Comparison of ENCODE assay signal across 17 cellular contexts in genomic region chr3:25575001-25575400, GRCh38.
DNase-seq lines count a peak whose midpoint lies in the region; ATAC-seq and TF ChIP-seq lines count a peak whose summit lies in the region.
"Had no signal": no experiment of that assay in that cellular context is flagged by ENCODE, and none has a peak within 500 bp of the region (broad histone marks: within the 10 kb centered on the region; RNA-seq: fewer than 3 reads in every experiment).

No MANE protein-coding gene starts in this region.

- peak overlapping the region; percentile 85 for H3K27ac ChIP-seq in cardiac muscle cell
- peak overlapping the region in 3 of 12 donors; percentile 72 to 77 (median 75) for H3K27ac ChIP-seq in heart left ventricle
- H3K27ac ChIP-seq in right cardiac atrium (ENCODE audit: low read length), result peak overlapping the region; percentile 53
- peak overlapping the region; percentile 93 for H3K27ac ChIP-seq in smooth muscle cell (ENCODE audit: low read depth)
- H3K27ac ChIP-seq: 22Rv1, A549, C4-2B had no signal

- H3K4me3 ChIP-seq in cardiac muscle cell, result no peak overlapping the region
- H3K4me3 ChIP-seq in heart left ventricle, result no peak overlapping the region
- H3K4me3 ChIP-seq in right cardiac atrium (ENCODE audit: low read length), result no peak overlapping the region
- H3K4me3 ChIP-seq in smooth muscle cell, result no peak overlapping the region
- H3K4me3 ChIP-seq: A549 had no signal

- H3K36me3 ChIP-seq in cardiac muscle cell (peaks cover 9% of the 10 kb centered on the region), heart left ventricle (peaks cover 0 to 27% (median 4%) of the 10 kb centered on the region in 9 donors), smooth muscle cell (ENCODE audit: low read depth) (peaks cover 4% of the 10 kb centered on the region)

- H3K4me2 ChIP-seq in smooth muscle cell, result no peak overlapping the region
- H3K4me2 ChIP-seq: A549 had no signal

- 91 to 97% (median 96%) methylated on average over 12 of the region's 12 CpGs for WGBS in heart left ventricle, 4 donors
- WGBS in right cardiac atrium, result 94% methylated on average over 12 of the region's 12 CpGs
- WGBS in smooth muscle cell (ENCODE audit: low lambda C conversion rate), result 96% methylated on average over 12 of the region's 12 CpGs

- peaks cover 23% of the 10 kb centered on the region for H3F3A ChIP-seq in smooth muscle cell (ENCODE audit: low read depth)

- H2AFZ ChIP-seq in smooth muscle cell (ENCODE audit: low read depth), result no peak overlapping the region

- TF ChIP-seq POLR2A in heart left ventricle (IDR thresholded peaks at IDR 0.05), result no peak

- TF ChIP-seq CTCF in cardiac muscle cell (IDR thresholded peaks at IDR 0.05; ENCODE audit: low read depth, low read length) (no peak), heart left ventricle (IDR thresholded peaks at IDR 0.05) (no peak), smooth muscle cell (IDR thresholded peaks at IDR 0.05; ENCODE audit: borderline replicate concordance, insufficient read depth, poor library complexity, severe bottlenecking) (no peak)

- intact Hi-C loops in heart left ventricle (cut with DNase I), result no loop called here
- intact Hi-C loops in right cardiac atrium (cut with DNase I), result no loop called here
- intact Hi-C loops in left cardiac atrium (cut with DNase I), result no loop called here

- H3K9me3 ChIP-seq in cardiac muscle cell (ENCODE audit: low read depth), result no peaks in the 10 kb centered on the region
- H3K9me3 ChIP-seq in heart left ventricle, result no peaks in the 10 kb centered on the region
- no peaks in the 10 kb centered on the region for H3K9me3 ChIP-seq in right cardiac atrium (ENCODE audit: control insufficient read depth, low read length)
- no peaks in the 10 kb centered on the region for H3K9me3 ChIP-seq in smooth muscle cell (replicated peaks; ENCODE audit: low read depth)
- H3K9me3 ChIP-seq: A549 had no signal

- H3K4me1 ChIP-seq in cardiac muscle cell (ENCODE audit: low read depth) (peaks cover 11% of the 10 kb centered on the region), heart left ventricle (peaks cover 0 to 27% (median 14%) of the 10 kb centered on the region in 12 donors), right cardiac atrium (ENCODE audit: control insufficient read depth, insufficient read depth, low read length) (no peaks in the 10 kb centered on the region), smooth muscle cell (ENCODE audit: low read depth) (no peaks in the 10 kb centered on the region)

- ATAC-seq in heart left ventricle, result no peak
- ATAC-seq in right cardiac atrium, result no peak
- no peak for ATAC-seq in left cardiac atrium
- ATAC-seq: A549, HepG2 had no signal

- H3K79me2 ChIP-seq in smooth muscle cell (ENCODE audit: low read depth), result peaks cover 21% of the 10 kb centered on the region

- no peak for DNase-seq in cardiac muscle cell (ENCODE audit: low read depth in 1 of 2, low spot score in 1 of 2)
- DNase-seq in heart left ventricle, result no peak
- DNase-seq in right cardiac atrium, result no peak
- no peak for DNase-seq in left cardiac atrium
- DNase-seq in smooth muscle cell (lab: John Stamatoyannopoulos, UW; ENCODE audit: unreplicated experiment), result no peak
- DNase-seq in hippocampal formation (lab: John Stamatoyannopoulos, UW), result no peak
- no peak for DNase-seq in superior temporal gyrus (ENCODE audit: extremely low spot score)
- DNase-seq: AML-193; CD4-positive, alpha-beta memory T cell; DMS153; DMS79; GDM1; H9 had no signal

- no peaks in the 10 kb centered on the region for H3K27me3 ChIP-seq in cardiac muscle cell
- H3K27me3 ChIP-seq in heart left ventricle, result no peaks in the 10 kb centered on the region
- no peaks in the 10 kb centered on the region for H3K27me3 ChIP-seq in right cardiac atrium (ENCODE audit: control insufficient read depth, insufficient read depth)
- no peaks in the 10 kb centered on the region for H3K27me3 ChIP-seq in smooth muscle cell (ENCODE audit: low read depth)

- H4K20me1 ChIP-seq in smooth muscle cell (ENCODE audit: low read depth), result no peaks in the 10 kb centered on the region

- H3K9ac ChIP-seq in smooth muscle cell (ENCODE audit: low read depth), result no peak overlapping the region
